In genomic region chr11:94583885-94584500, GRCh38 we compare ENCODE assay signal across 12 cellular contexts. TPM values are rescaled to one million over a fixed set of nuclear protein-coding genes. Genes with fewer than 3 reads are reported as not detected.
DNase-seq lines count a peak whose midpoint lies in the region; ATAC-seq and TF ChIP-seq lines count a peak whose summit lies in the region.
"Had no signal": no experiment of that assay in that cellular context is flagged by ENCODE, and none has a peak within 500 bp of the region (broad histone marks: within the 10 kb centered on the region; RNA-seq: fewer than 3 reads in every experiment).

No MANE protein-coding gene starts in this region.

- H3K9me3 Mint-ChIP-seq in Calu3 (ENCODE audit: low read depth, unreplicated experiment) = no peaks in the 10 kb centered on the region

- H3K9me3 ChIP-seq in BE2C (no peaks in the 10 kb centered on the region), Peyer's patch (no peaks in the 10 kb centered on the region)
- H3K9me3 ChIP-seq: SJSA1 had no signal

- DNase-seq in Calu3 (no peak), epithelial cell of esophagus (ENCODE audit: low read depth) (peak; percentile 37), dermis blood vessel endothelial cell (no peak), BE2C (no peak), Peyer's patch (no peak)
- DNase-seq in activated naive CD4-positive, alpha-beta T cell treated with Interleukin-2 at 50 U/mL for 16 hours = no peak
- DNase-seq: mesendoderm; NCI-H1436 treated with DMSO at 0.1 percent for 48 hours; stimulated activated CD4-positive, alpha-beta T cell treated with anti-CD3 and anti-CD28 coated beads, Interleukin-1b, Interleukin-23, amount 100 ng/mL, for 48 hours had no signal

- peak overlapping the region; percentile 18 for H3K27ac Mint-ChIP-seq in Calu3 (ENCODE audit: unreplicated experiment)

- H3K4me3 ChIP-seq in epithelial cell of esophagus (ENCODE audit: low read length) (no peak overlapping the region), BE2C (ENCODE audit: low read depth, low read length) (no peak overlapping the region), Peyer's patch (no peak overlapping the region)
- H3K4me3 ChIP-seq: SJSA1 had no signal

- BruUV-seq in Calu3 (replicated peaks; lab: Mats Ljungman, UMichigan) = no TSS peak

- intact Hi-C loops in Calu3 (cut with micrococcal nuclease; ENCODE audit: unreplicated experiment) = no loop called here

- H3K27me3 ChIP-seq in BE2C (no peaks in the 10 kb centered on the region), Peyer's patch (no peaks in the 10 kb centered on the region)
- H3K27me3 ChIP-seq: SJSA1 had no signal

- no peaks in the 10 kb centered on the region for H3K36me3 Mint-ChIP-seq in Calu3 (ENCODE audit: insufficient read depth, unreplicated experiment)

- in situ Hi-C loops in GM18951 (cut with MboI; ENCODE audit: low sequenced_read_pairs, unreplicated experiment) = no loop called here

- no peaks in the 10 kb centered on the region for H3K36me3 ChIP-seq in BE2C
- peaks cover 0 to 13% (median 0%) of the 10 kb centered on the region in 3 donors for H3K36me3 ChIP-seq in Peyer's patch
- H3K36me3 ChIP-seq: SJSA1 had no signal

- H3K27me3 Mint-ChIP-seq in Calu3 (ENCODE audit: unreplicated experiment) = no peaks in the 10 kb centered on the region

- TF ChIP-seq POLR2A in GM18951 (IDR thresholded peaks at IDR 0.05; ENCODE audit: extremely low read depth, insufficient read depth, insufficient read length) (peak; percentile 37), Peyer's patch (IDR thresholded peaks at IDR 0.05) (no peak)

- ATAC-seq in HG03064 (IDR thresholded peaks at IDR 0.05; ENCODE audit: low read depth, unreplicated experiment) = peak; percentile 42

- H3K4me1 ChIP-seq in BE2C (no peaks in the 10 kb centered on the region), Peyer's patch (no peaks in the 10 kb centered on the region)
- H3K4me1 ChIP-seq: SJSA1 had no signal

- peak overlapping the region in 1 of 4 donors; percentile 42 for H3K27ac ChIP-seq in Peyer's patch
- H3K27ac ChIP-seq: SJSA1 had no signal

- peaks cover 60% of the 10 kb centered on the region for H3K4me1 Mint-ChIP-seq in Calu3 (ENCODE audit: low read depth, unreplicated experiment)

- peak overlapping the region; percentile 6 for H3K4me3 Mint-ChIP-seq in Calu3 (ENCODE audit: low read depth, unreplicated experiment)

- CTCF ChIA-PET in Calu3 (lab: Charles Lee) = no interaction called here

- no peak for TF ChIP-seq CTCF in Calu3 (IDR thresholded peaks at IDR 0.05; ENCODE audit: unreplicated experiment)
- no peak for TF ChIP-seq CTCF in epithelial cell of esophagus (IDR thresholded peaks at IDR 0.05; ENCODE audit: insufficient read depth, low read depth, low read length, missing control alignments)
- no peak for TF ChIP-seq CTCF in BE2C (IDR thresholded peaks at IDR 0.05; ENCODE audit: low read depth, low read length)
- TF ChIP-seq CTCF in Peyer's patch (IDR thresholded peaks at IDR 0.05) = no peak

RNA-seq across cellular contexts. Expression of gene PIWIL4, which starts 16.8 kb away (rescaled TPM):
- total RNA-seq in Calu3 (2022) = 7.7 and 9.9 TPM in 2 replicates
- total RNA-seq in dermis blood vessel endothelial cell = 0.79 and 1.2 TPM in 2 replicates
- polyA plus RNA-seq in BE2C (2012; ENCODE audit: insufficient read depth, insufficient read length, low read depth) = not detected
- total RNA-seq in Peyer's patch = 10 to 100 TPM in 3 of 4 donors, 1 to 10 TPM in 1; 5.0 to 20.4 (median 14.5) TPM

RNA-seq across cellular contexts. Expression of gene FUT4, which starts 40.3 kb away (rescaled TPM):
- 28.6 and 32.9 TPM in 2 replicates for total RNA-seq in Calu3 (2022)
- 6.4 and 6.5 TPM in 2 replicates for total RNA-seq in dermis blood vessel endothelial cell
- polyA plus RNA-seq in BE2C (2012; ENCODE audit: insufficient read depth, insufficient read length, low read depth) = 1.5 TPM
- 10 to 100 TPM in 3 of 4 donors, 1 to 10 TPM in 1; 9.1 to 34.3 (median 25.4) TPM for total RNA-seq in Peyer's patch
